In the genomic region with DNA sequence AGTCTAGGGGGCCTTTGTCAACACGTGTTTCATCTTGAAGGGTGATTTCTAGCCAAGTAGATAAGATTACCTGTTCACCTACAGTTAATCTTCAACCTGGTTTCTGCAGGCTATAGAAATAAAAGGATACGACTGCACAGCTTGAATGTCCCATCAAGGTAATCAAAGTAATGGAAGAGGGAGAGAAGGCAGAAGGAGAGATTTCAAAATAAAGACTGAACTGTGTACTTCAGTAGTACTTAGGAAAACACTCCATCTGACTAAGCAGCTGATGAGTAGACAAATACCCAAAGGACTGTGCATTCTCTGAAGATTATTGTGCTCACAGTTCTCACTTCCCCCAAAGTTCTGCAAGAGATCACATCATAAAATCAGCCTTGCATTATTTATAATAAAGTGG, we compare ENCODE assay signal across 12 cellular contexts. TPM values are rescaled to one million over a fixed set of nuclear protein-coding genes. Genes with fewer than 3 reads are reported as not detected.
DNase-seq lines count a peak whose midpoint lies in the region; ATAC-seq and TF ChIP-seq lines count a peak whose summit lies in the region.
"Had no signal": no experiment of that assay in that cellular context is flagged by ENCODE, and none has a peak within 500 bp of the region (broad histone marks: within the 10 kb centered on the region; RNA-seq: fewer than 3 reads in every experiment).

No MANE protein-coding gene starts in this region.

- H3K14ac ChIP-seq in mesenchymal stem cell (ENCODE audit: low read length in 2 of 2), result no peak overlapping the region

- H3K4me1 ChIP-seq in BLaER1 treated with 17β-estradiol and CSF1 and Interleukin-3, amounts not matched to agents 10 nM and 100 nM, result peaks cover 34 to 100% (median 95%) of the 10 kb centered on the region in 10 experiments
- peaks cover 16% of the 10 kb centered on the region for H3K4me1 ChIP-seq in mesenchymal stem cell (ENCODE audit: control insufficient read depth, insufficient read depth, low read depth, low read length)

- H3K9ac ChIP-seq in BLaER1 treated with 17β-estradiol and CSF1 and Interleukin-3, amounts not matched to agents 10 nM and 100 nM, result peak overlapping the region in 10 of 11 experiments; percentile 16 to 69 (median 60); a peak in 17 of 22 replicates
- peak overlapping the region; percentile 31 for H3K9ac ChIP-seq in mesenchymal stem cell (ENCODE audit: low read length)

- no peak overlapping the region for H2BK120ac ChIP-seq in mesenchymal stem cell (ENCODE audit: low read depth, low read length)

- no peak for TF ChIP-seq CTCF in cardiac fibroblast (IDR thresholded peaks at IDR 0.05; ENCODE audit: low read depth, low read length)

- no peaks in the 10 kb centered on the region for H3K9me3 ChIP-seq in BLaER1 treated with 17β-estradiol and CSF1 and Interleukin-3, amounts not matched to agents 10 nM and 100 nM (replicated peaks in 1 of 11)
- H3K9me3 ChIP-seq in mesenchymal stem cell (ENCODE audit: control insufficient read depth, low read length), result no peaks in the 10 kb centered on the region
- H3K9me3 ChIP-seq: ascending aorta, spleen had no signal

- peak overlapping the region; percentile 86 for H2AK5ac ChIP-seq in mesenchymal stem cell (ENCODE audit: low read length, severe bottlenecking)

- H3K36me3 ChIP-seq in BLaER1 treated with 17β-estradiol and CSF1 and Interleukin-3, amounts not matched to agents 10 nM and 100 nM, result peaks cover 4 to 20% (median 10%) of the 10 kb centered on the region in 11 experiments; a peak in 9 of 22 replicates
- H3K36me3 ChIP-seq in mesenchymal stem cell (ENCODE audit: control insufficient read depth in 1 of 2, insufficient read depth in 2 of 2, low read depth in 1 of 2, low read length in 2 of 2), result peaks cover 0 to 4% of the 10 kb centered on the region in 2 experiments
- H3K36me3 ChIP-seq: ascending aorta had no signal

- no peak overlapping the region for H2BK15ac ChIP-seq in mesenchymal stem cell (ENCODE audit: low read depth, poor library complexity, severe bottlenecking)

- H2BK12ac ChIP-seq in mesenchymal stem cell (ENCODE audit: low read length in 2 of 2), result no peak overlapping the region

- peaks cover 0 to 12% (median 0%) of the 10 kb centered on the region in 11 experiments; a peak in 5 of 22 replicates for H4K20me1 ChIP-seq in BLaER1 treated with 17β-estradiol and CSF1 and Interleukin-3, amounts not matched to agents 10 nM and 100 nM

- H2AFZ ChIP-seq in mesenchymal stem cell (ENCODE audit: low read depth, low read length), result no peak overlapping the region

- no peak overlapping the region for H3K4ac ChIP-seq in mesenchymal stem cell (ENCODE audit: low read depth in 1 of 2, low read length in 2 of 2)

- no peak for ATAC-seq in HG02938 (IDR thresholded peaks at IDR 0.05; ENCODE audit: unreplicated experiment)

- DNase-seq in HCEC 1CT, result peak; percentile 45
- peak; percentile 32 to 88 for DNase-seq in cardiac fibroblast (ENCODE audit: low read depth in 2 of 2)
- DNase-seq in mesenchymal stem cell, result peak; percentile 36
- no peak for DNase-seq in stimulated activated CD4-positive, alpha-beta T cell treated with anti-CD3 and anti-CD28 coated beads, Interleukin-4, amount 100 ng/mL, for 1 hour
- no peak for DNase-seq in NCI-H82 (lab: John Stamatoyannopoulos, UW)
- DNase-seq in stimulated activated CD4-positive, alpha-beta T cell treated with anti-CD3 and anti-CD28 coated beads, Interleukin-4, amount 100 ng/mL, for 4 hours, result no peak
- DNase-seq: NCI-H510A, spleen had no signal

- peak overlapping the region; percentile 45 to 93 (median 83) for H3K4me2 ChIP-seq in BLaER1 treated with 17β-estradiol and CSF1 and Interleukin-3, amounts not matched to agents 10 nM and 100 nM
- no peak overlapping the region for H3K4me2 ChIP-seq in mesenchymal stem cell (ENCODE audit: low read length, poor library complexity, severe bottlenecking)

- H2BK5ac ChIP-seq in mesenchymal stem cell (ENCODE audit: low read depth, low read length, poor library complexity, severe bottlenecking), result no peak overlapping the region

- no peaks in the 10 kb centered on the region for H3K79me1 ChIP-seq in mesenchymal stem cell (replicated peaks; ENCODE audit: low read length, poor library complexity, severe bottlenecking)

- peak overlapping the region; percentile 43 to 99 (median 94); a peak in 21 of 22 replicates for H3K27ac ChIP-seq in BLaER1 treated with 17β-estradiol and CSF1 and Interleukin-3, amounts not matched to agents 10 nM and 100 nM
- peak overlapping the region; percentile 59 for H3K27ac ChIP-seq in mesenchymal stem cell (ENCODE audit: low read length, poor library complexity, severe bottlenecking)
- H3K27ac ChIP-seq: ascending aorta, spleen had no signal

- H3K23ac ChIP-seq in mesenchymal stem cell (ENCODE audit: low read length in 2 of 2), result no peak overlapping the region

- WGBS in mesenchymal stem cell, result 86% methylated on average over 2 of the region's 2 CpGs

- H3K4me3 ChIP-seq in BLaER1 treated with 17β-estradiol and CSF1 and Interleukin-3, amounts not matched to agents 10 nM and 100 nM, result peak overlapping the region in 6 of 10 experiments; percentile 16 to 61 (median 46); a peak in 11 of 20 replicates
- H3K4me3 ChIP-seq in cardiac fibroblast (replicated peaks in 1 of 2; ENCODE audit: low read depth in 2 of 2, low read length in 2 of 2) (no peak overlapping the region), mesenchymal stem cell (ENCODE audit: insufficient read depth in 1 of 2, low read depth in 1 of 2, low read length in 2 of 2) (peak overlapping the region in 1 of 2 experiments; percentile 40)
- H3K4me3 ChIP-seq: ascending aorta, spleen had no signal

- no peak overlapping the region for H4K8ac ChIP-seq in mesenchymal stem cell (ENCODE audit: low read length)

- H4K91ac ChIP-seq in mesenchymal stem cell (ENCODE audit: low read length), result no peak overlapping the region

- H3K18ac ChIP-seq in mesenchymal stem cell (ENCODE audit: low read depth in 1 of 2, low read length in 2 of 2), result peak overlapping the region in 1 of 2 experiments; percentile 57

- no peaks in the 10 kb centered on the region for H3K27me3 ChIP-seq in BLaER1 treated with 17β-estradiol and CSF1 and Interleukin-3, amounts not matched to agents 10 nM and 100 nM
- H3K27me3 ChIP-seq in mesenchymal stem cell (ENCODE audit: control insufficient read depth in 1 of 2, insufficient read depth in 1 of 2, low read length in 2 of 2), result no peaks in the 10 kb centered on the region
- H3K27me3 ChIP-seq: ascending aorta, spleen had no signal

RNA-seq across cellular contexts. Expression of gene RFFL, which starts 5.8 kb away (rescaled TPM):
- polyA plus RNA-seq in mesenchymal stem cell (2013, experiment 1 of 2), result 11.5 TPM
- 12.7 TPM for polyA plus RNA-seq in mesenchymal stem cell (2013, experiment 2 of 2)

RNA-seq across cellular contexts. Expression of gene RAD51D, which starts 50.3 kb away (rescaled TPM):
- 6.5 TPM for polyA plus RNA-seq in mesenchymal stem cell (2013, experiment 1 of 2)
- 6.3 TPM for polyA plus RNA-seq in mesenchymal stem cell (2013, experiment 2 of 2)

RNA-seq across cellular contexts. Expression of gene FNDC8, which starts 52.1 kb away (rescaled TPM):
- polyA plus RNA-seq in mesenchymal stem cell (2013, experiment 1 of 2), result not detected
- not detected for polyA plus RNA-seq in mesenchymal stem cell (2013, experiment 2 of 2)
- polyA plus RNA-seq: endothelial cell of umbilical vein had no signal

Comparison
In these comparisons a context has a peak if more than half of its experiments do, and no peak if none do; other contexts are left out.
1. H3K4me3 ChIP-seq: peak in BLaER1 treated with 17β-estradiol and CSF1 and Interleukin-3, amounts not matched to agents 10 nM and 100 nM (6 of 10); none in cardiac fibroblast (0 of 2).
2. DNase-seq: peak in HCEC 1CT (single experiment), cardiac fibroblast (2 of 2) and mesenchymal stem cell (single experiment); none in stimulated activated CD4-positive, alpha-beta T cell treated with anti-CD3 and anti-CD28 coated beads, Interleukin-4, amount 100 ng/mL, for 1 hour (single experiment), NCI-H82 (single experiment) and stimulated activated CD4-positive, alpha-beta T cell treated with anti-CD3 and anti-CD28 coated beads, Interleukin-4, amount 100 ng/mL, for 4 hours (0 of 2).